16 cellular contexts compared by ENCODE assay signal in genomic region chr17:41932821-41933389, GRCh38. TPM values are rescaled to one million over a fixed set of nuclear protein-coding genes. Genes with fewer than 3 reads are reported as not detected.
DNase-seq lines count a peak whose midpoint lies in the region; ATAC-seq lines count a peak whose summit lies in the region.
"Had no signal": no experiment of that assay in that cellular context is flagged by ENCODE, and none has a peak within 500 bp of the region (broad histone marks: within the 10 kb centered on the region; RNA-seq: fewer than 3 reads in every experiment).

No MANE protein-coding gene starts in this region.

- H3K27ac ChIP-seq in BLaER1 treated with 17β-estradiol and CSF1 and Interleukin-3, amounts not matched to agents 10 nM and 100 nM = peak overlapping the region in 10 of 11 experiments; percentile 25 to 88 (median 62); a peak in 16 of 22 replicates
- H3K27ac ChIP-seq: SJSA1 had no signal

- peak overlapping the region; percentile 88 for H3K27ac Mint-ChIP-seq in dendritic cell treated with granulocyte-macrophage colony-stimulating factor and Interleukin-4, amounts not matched to agents 40 ng/mL and 50 ng/mL, for 4 days

- H3K4me3 Mint-ChIP-seq in dendritic cell treated with granulocyte-macrophage colony-stimulating factor and Interleukin-4, amounts not matched to agents 40 ng/mL and 50 ng/mL, for 4 days = peak overlapping the region; percentile 54

- peak in 49 of 76 experiments; percentile 5 to 79 (median 28) for DNase-seq in HUDEP-2 (lab: John Stamatoyannopoulos, UW; ENCODE audit: unreplicated experiment in 76 of 76)
- peak; percentile 92 for DNase-seq in SIG-M5 treated with dmso at 0.1 percent for 504 hours (lab: John Stamatoyannopoulos, UW; ENCODE audit: unreplicated experiment)
- DNase-seq in posterior cingulate gyrus = no peak
- DNase-seq in activated CD4-positive, alpha-beta T cell treated with anti-CD3 and anti-CD28 coated beads, Interleukin-2, amount 50 U/mL, for 1 hour = no peak
- DNase-seq in H4 (ENCODE audit: low spot score) = no peak
- DNase-seq: activated T-cell treated with anti-CD3 and anti-CD28 coated beads, Interleukin-2, amount 50 U/mL, for 48 hours; BE2C; effector CD4-positive, alpha-beta T cell; left ventricle myocardium superior; NCI-H2029; stimulated activated CD4-positive, alpha-beta T cell treated with anti-CD3 and anti-CD28 coated beads, Interleukin-4, amount 100 ng/mL, for 1 hour had no signal

- H3K36me3 Mint-ChIP-seq in dendritic cell treated with granulocyte-macrophage colony-stimulating factor and Interleukin-4, amounts not matched to agents 40 ng/mL and 50 ng/mL, for 4 days (ENCODE audit: low read depth) = no peaks in the 10 kb centered on the region

- H3K27me3 Mint-ChIP-seq in dendritic cell treated with granulocyte-macrophage colony-stimulating factor and Interleukin-4, amounts not matched to agents 40 ng/mL and 50 ng/mL, for 4 days = no peaks in the 10 kb centered on the region

- H3K9ac ChIP-seq in BLaER1 treated with 17β-estradiol and CSF1 and Interleukin-3, amounts not matched to agents 10 nM and 100 nM = peak overlapping the region in 7 of 11 experiments; percentile 6 to 66 (median 50); a peak in 10 of 22 replicates

- H3K4me3 ChIP-seq in BLaER1 treated with 17β-estradiol and CSF1 and Interleukin-3, amounts not matched to agents 10 nM and 100 nM = peak overlapping the region in 2 of 10 experiments; percentile 16 to 26; a peak in 2 of 20 replicates
- H3K4me3 ChIP-seq: SJSA1 had no signal

- H4K20me1 ChIP-seq in BLaER1 treated with 17β-estradiol and CSF1 and Interleukin-3, amounts not matched to agents 10 nM and 100 nM = no peaks in the 10 kb centered on the region

- ATAC-seq in HG03175 (IDR thresholded peaks at IDR 0.05; ENCODE audit: unreplicated experiment) = no peak
- ATAC-seq: left ventricle myocardium superior, sciatic nerve had no signal

- peak overlapping the region; percentile 48 to 88 (median 82) for H3K4me2 ChIP-seq in BLaER1 treated with 17β-estradiol and CSF1 and Interleukin-3, amounts not matched to agents 10 nM and 100 nM

- no peaks in the 10 kb centered on the region for H3K36me3 ChIP-seq in BLaER1 treated with 17β-estradiol and CSF1 and Interleukin-3, amounts not matched to agents 10 nM and 100 nM
- H3K36me3 ChIP-seq: SJSA1 had no signal

- peaks cover 51 to 73% (median 63%) of the 10 kb centered on the region in 10 experiments for H3K4me1 ChIP-seq in BLaER1 treated with 17β-estradiol and CSF1 and Interleukin-3, amounts not matched to agents 10 nM and 100 nM

- no peaks in the 10 kb centered on the region for H3K27me3 ChIP-seq in BLaER1 treated with 17β-estradiol and CSF1 and Interleukin-3, amounts not matched to agents 10 nM and 100 nM
- H3K27me3 ChIP-seq: BE2C, SJSA1 had no signal

- no peaks in the 10 kb centered on the region for H3K9me3 Mint-ChIP-seq in dendritic cell treated with granulocyte-macrophage colony-stimulating factor and Interleukin-4, amounts not matched to agents 40 ng/mL and 50 ng/mL, for 4 days

- intact Hi-C loops in dendritic cell treated with granulocyte-macrophage colony-stimulating factor and Interleukin-4, amounts not matched to agents 40 ng/mL and 50 ng/mL, for 4 days (cut with micrococcal nuclease) = no loop called here
- intact Hi-C loops in posterior cingulate gyrus (cut with DNase I) = no loop called here

- no peaks in the 10 kb centered on the region for H3K9me3 ChIP-seq in BLaER1 treated with 17β-estradiol and CSF1 and Interleukin-3, amounts not matched to agents 10 nM and 100 nM (replicated peaks in 1 of 11)
- H3K9me3 ChIP-seq: BE2C, SJSA1 had no signal

- H3K4me1 Mint-ChIP-seq in dendritic cell treated with granulocyte-macrophage colony-stimulating factor and Interleukin-4, amounts not matched to agents 40 ng/mL and 50 ng/mL, for 4 days (ENCODE audit: low read depth) = peaks cover 47% of the 10 kb centered on the region

RNA-seq across cellular contexts. Expression of gene ODAD4, which starts 2.5 kb away (rescaled TPM):
- 1.2 and 1.4 TPM in 2 replicates for total RNA-seq in H4 (2014; rRNA removed; shearing (Covaris generic))
- total RNA-seq: SJSA1 had no signal

RNA-seq across cellular contexts. Expression of gene ACLY, which starts 14.2 kb away (rescaled TPM):
- total RNA-seq in H4 (2014; rRNA removed; shearing (Covaris generic)) = 98.9 and 101 TPM in 2 replicates

RNA-seq across cellular contexts. Expression of gene CNP, which starts 33.7 kb away (rescaled TPM):
- 47.5 and 64.8 TPM in 2 replicates for total RNA-seq in H4 (2014; rRNA removed; shearing (Covaris generic))

Comparison
In these comparisons a context has a peak if more than half of its experiments do, and no peak if none do; other contexts are left out.
1. DNase-seq: peak in HUDEP-2 (49 of 76) and SIG-M5 treated with dmso at 0.1 percent for 504 hours (single experiment); none in posterior cingulate gyrus (0 of 10), activated CD4-positive, alpha-beta T cell treated with anti-CD3 and anti-CD28 coated beads, Interleukin-2, amount 50 U/mL, for 1 hour (single experiment) and H4 (single experiment).